ENCODE assay signal across 1 cellular context in genomic region chr11:32312206-32312817, GRCh38.
TF ChIP-seq lines count a peak whose summit lies in the region.

No MANE protein-coding gene starts in this region.

TF ChIP-seq in H1, 55 proteins besides CTCF, POLR2A, EP300 and RAD21 (continued from another document):
- TF ChIP-seq CHD7 (IDR thresholded peaks at IDR 0.05; ENCODE audit: insufficient replicate concordance, low read length): no peak
- no peak for TF ChIP-seq SP4 (IDR thresholded peaks at IDR 0.05; ENCODE audit: low read length)
- no peak for TF ChIP-seq POU5F1 (IDR thresholded peaks at IDR 0.05; ENCODE audit: low read depth, low read length)
- no peak for TF ChIP-seq SUZ12 (IDR thresholded peaks at IDR 0.05; ENCODE audit: low read length)
- TF ChIP-seq SAP30 (IDR thresholded peaks at IDR 0.05; ENCODE audit: insufficient read depth, insufficient replicate concordance, low read length): no peak
